In the genomic region with DNA sequence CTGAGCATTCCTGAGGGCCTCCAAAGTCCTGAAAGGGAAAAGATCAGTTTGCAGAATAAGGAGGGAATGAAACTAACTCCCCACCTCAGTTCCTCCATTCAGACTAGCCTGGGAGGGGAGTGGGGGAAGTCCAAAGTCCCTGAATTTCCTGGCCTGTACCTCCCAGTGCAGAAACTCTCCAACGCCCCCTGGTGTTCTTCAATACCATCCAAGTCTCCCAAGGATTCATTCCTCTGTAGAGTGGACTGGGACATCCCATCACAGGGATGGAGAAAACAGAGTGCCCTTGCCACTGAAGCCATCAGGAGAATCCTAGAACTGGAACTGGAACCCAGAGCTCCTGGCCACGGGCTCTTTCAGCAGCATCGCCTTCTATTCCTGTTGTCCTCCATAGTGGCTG, we compare ENCODE assay signal across 8 cellular contexts. TPM values are rescaled to one million over a fixed set of nuclear protein-coding genes. Genes with fewer than 3 reads are reported as not detected.
A peak's percentile ranks its signal among the peaks of the same experiment; 100 is the strongest.
DNase-seq lines count a peak whose midpoint lies in the region; ATAC-seq, FAIRE-seq and TF ChIP-seq lines count a peak whose summit lies in the region.

No MANE protein-coding gene starts in this region.

- no peak overlapping the region for H3K56ac ChIP-seq in H1 (replicated peaks; ENCODE audit: insufficient read length, low read depth, low read length)

- no peak overlapping the region for H3K14ac ChIP-seq in H1 (ENCODE audit: insufficient read length)

- no peaks in the 10 kb centered on the region for H3K36me3 Mint-ChIP-seq in activated T-helper 17 cell treated with anti-CD3 and anti-CD28 coated beads, Interleukin-2, amount 50 U/mL, for 72 hours (ENCODE audit: low read depth)

- CTCF ChIA-PET in H1 (lab: Charles Lee; ENCODE audit: partially characterized antibody) = interaction anchor here (0.6 to 40.6 kb wide), 46 partner anchors 10 to 347 kb away, joined by 3 to 958 read pairs (median 4); partner anchors contain the start of gene TYSND1

- no peak overlapping the region for H3K4me2 ChIP-seq in H1 (ENCODE audit: insufficient read depth in 1 of 2, low read depth in 2 of 2, low read length in 2 of 2)

- H2BK20ac ChIP-seq in H1 (ENCODE audit: low read length) = no peak overlapping the region

- no peak overlapping the region for H4K5ac ChIP-seq in H1 (ENCODE audit: insufficient read length, low read depth, low read length)

- no peak overlapping the region for H3K27ac ChIP-seq in H1 (ENCODE audit: low read depth, low read length)

- DNase-seq in Right ventricle myocardium inferior (ENCODE audit: missing footprints) (no peak), cardiac septum (ENCODE audit: low spot score) (no peak), NT2/D1 (ENCODE audit: low read depth, low spot score) (peak; percentile 69), H1 (ENCODE audit: low read depth in 1 of 2, low spot score in 2 of 2) (peak in 1 of 2 experiments; percentile 74), mucosa of descending colon (peak in 1 of 3 donors; percentile 71), GOT3 (lab: John Stamatoyannopoulos, UW) (no peak), NCI-H774 (lab: John Stamatoyannopoulos, UW) (no peak)

- no peak for TF ChIP-seq EP300 in H1 (IDR thresholded peaks at IDR 0.05; ENCODE audit: borderline replicate concordance in 1 of 2, low read depth in 2 of 2, low read length in 2 of 2)

- H3K27me3 ChIP-seq in NT2/D1 (ENCODE audit: insufficient read depth, insufficient read length) (peaks cover 17% of the 10 kb centered on the region), H1 (replicated peaks in 1 of 4; ENCODE audit: control insufficient read depth in 3 of 4, extremely low read depth in 1 of 4, insufficient read depth in 3 of 4, low read length in 3 of 4) (peaks cover 10 to 34% (median 24%) of the 10 kb centered on the region in 4 experiments; a peak in 6 of 7 replicates)

- H3K27me3 Mint-ChIP-seq in activated T-helper 17 cell treated with anti-CD3 and anti-CD28 coated beads, Interleukin-2, amount 50 U/mL, for 72 hours = peaks cover 64% of the 10 kb centered on the region

- WGBS in H1 (ENCODE audit: extremely low coverage in 1 of 2, insufficient coverage in 1 of 2, insufficient read length in 1 of 2, insufficient replicate concordance in 2 of 2, low coverage in 1 of 2, low lambda C conversion rate in 2 of 2, missing lambda C conversion rate in 1 of 2), 2 experiments = 24% methylated on average over 3 of the region's 3 CpGs; no CpG with 5 or more reads in 1 of the 2 experiments

- POLR2A ChIA-PET in H1 (lab: Charles Lee; ENCODE audit: partially characterized antibody) = interaction anchor here (0.6 to 1.9 kb wide), 2 partner anchors 10 to 259 kb away, joined by 3 to 6 read pairs; no protein-coding TSS in a partner anchor

- FAIRE-seq in H1 (lab: Jason Lieb, UNC) = peak; percentile 68

- H3K79me1 ChIP-seq in H1 (ENCODE audit: low read depth, low read length) = no peaks in the 10 kb centered on the region

- H3K23ac ChIP-seq in H1 (ENCODE audit: insufficient read length) = no peak overlapping the region

- H3K27ac Mint-ChIP-seq in activated T-helper 17 cell treated with anti-CD3 and anti-CD28 coated beads, Interleukin-2, amount 50 U/mL, for 72 hours = no peak overlapping the region

- no peak overlapping the region for H3K4me3 Mint-ChIP-seq in activated T-helper 17 cell treated with anti-CD3 and anti-CD28 coated beads, Interleukin-2, amount 50 U/mL, for 72 hours

- no peak overlapping the region for H2AK5ac ChIP-seq in H1 (ENCODE audit: low read depth, low read length)

- no peak overlapping the region for H2AFZ ChIP-seq in H1 (ENCODE audit: low read length)

- H3K9ac ChIP-seq in NT2/D1 (ENCODE audit: insufficient read length, low read depth) = peak overlapping the region; percentile 38
- H3K9ac ChIP-seq in H1 (replicated peaks in 1 of 4; ENCODE audit: extremely low read depth in 1 of 4, low read depth in 3 of 4, low read length in 3 of 4) = no peak overlapping the region

- H3K4me1 Mint-ChIP-seq in activated T-helper 17 cell treated with anti-CD3 and anti-CD28 coated beads, Interleukin-2, amount 50 U/mL, for 72 hours = no peaks in the 10 kb centered on the region

- H3K23me2 ChIP-seq in H1 (ENCODE audit: low read depth, low read length) = peaks cover 15% of the 10 kb centered on the region

- H4K8ac ChIP-seq in H1 (ENCODE audit: extremely low read depth, insufficient read depth, low read length) = no peak overlapping the region

- no peak overlapping the region for H2BK15ac ChIP-seq in H1 (ENCODE audit: low read length)

- peaks cover 14% of the 10 kb centered on the region for H3K9me3 ChIP-seq in NT2/D1 (ENCODE audit: insufficient read depth, low read length)
- peaks cover 4 to 9% of the 10 kb centered on the region in 2 experiments; a peak in 2 of 4 replicates for H3K9me3 ChIP-seq in H1 (ENCODE audit: insufficient read depth in 2 of 2, low read depth in 1 of 2, low read length in 1 of 2)
- H3K9me3 ChIP-seq in mucosa of descending colon = no peaks in the 10 kb centered on the region

- no peak for TF ChIP-seq POLR2A in H1 (IDR thresholded peaks at IDR 0.05; ENCODE audit: control extremely low read depth in 1 of 2, low read depth in 2 of 2, low read length in 2 of 2)

- no peaks in the 10 kb centered on the region for H3K4me1 ChIP-seq in NT2/D1 (ENCODE audit: insufficient read depth, insufficient read length)
- peaks cover 0 to 8% (median 4%) of the 10 kb centered on the region in 4 experiments; a peak in 4 of 7 replicates for H3K4me1 ChIP-seq in H1 (replicated peaks in 1 of 4; ENCODE audit: control insufficient read depth in 3 of 4, insufficient read depth in 4 of 4, low read length in 3 of 4)
- H3K4me1 ChIP-seq in mucosa of descending colon (ENCODE audit: low read depth) = peaks cover 18% of the 10 kb centered on the region

- no peak overlapping the region for H4K91ac ChIP-seq in H1 (replicated peaks; ENCODE audit: insufficient read length, low read length)

- H3K9me3 Mint-ChIP-seq in activated T-helper 17 cell treated with anti-CD3 and anti-CD28 coated beads, Interleukin-2, amount 50 U/mL, for 72 hours = peaks cover 7% of the 10 kb centered on the region

- no peak overlapping the region for H2BK120ac ChIP-seq in H1 (replicated peaks; ENCODE audit: low read depth, low read length)

- TF ChIP-seq RAD21 in H1 (IDR thresholded peaks at IDR 0.05 in 1 of 2, conservative IDR thresholded peaks at IDR 0.05 in 1 of 2; ENCODE audit: low read depth in 2 of 2, low read length in 2 of 2) = peak; percentile 61 to 74

- H3K4me3 ChIP-seq in NT2/D1 (ENCODE audit: insufficient read length, low read depth) (no peak overlapping the region), H1 (ENCODE audit: extremely low read depth in 1 of 4, insufficient read depth in 2 of 4, low read depth in 3 of 4, low read length in 4 of 4) (no peak overlapping the region), mucosa of descending colon (no peak overlapping the region)

- no peak overlapping the region for H2BK5ac ChIP-seq in H1 (ENCODE audit: low read depth, low read length)

- no peaks in the 10 kb centered on the region for H3K79me2 ChIP-seq in H1 (ENCODE audit: control insufficient read depth in 1 of 2, insufficient read depth in 2 of 2, low read length in 2 of 2)

- ATAC-seq in Right ventricle myocardium inferior = peak; percentile 53
- ATAC-seq in mucosa of descending colon = peak; percentile 68
- no peak for ATAC-seq in activated T-helper 17 cell treated with anti-CD3 and anti-CD28 coated beads, Interleukin-2, amount 50 U/mL, for 72 hours (replicated peaks)

- TF ChIP-seq CTCF in H1 (IDR thresholded peaks at IDR 0.05; ENCODE audit: control extremely low read depth in 1 of 3, insufficient read depth in 1 of 3, low read depth in 1 of 3, low read length in 3 of 3) (peak; percentile 48 to 90 (median 76)), mucosa of descending colon (IDR thresholded peaks at IDR 0.05) (peak; percentile 28)

- H4K20me1 ChIP-seq in H1 (replicated peaks in 1 of 2; ENCODE audit: control insufficient read depth in 1 of 2, insufficient read depth in 2 of 2, low read length in 2 of 2) = peaks cover 0 to 8% of the 10 kb centered on the region in 2 experiments

- intact Hi-C loops in Right ventricle myocardium inferior (cut with DNase I) (loop anchor here (2.0 to 5.0 kb wide), 4 partner anchors 67 to 158 kb away; no protein-coding TSS in a partner anchor), cardiac septum (cut with DNase I) (loop anchor here (1.0 to 5.0 kb wide), 3 partner anchors 65 to 112 kb away; no protein-coding TSS in a partner anchor), mucosa of descending colon (cut with DNase I, micrococcal nuclease) (loop anchor here in 1 of 2 donors (5.0 kb wide), 1 partner anchor 112 kb away; no protein-coding TSS in a partner anchor)

- no peak overlapping the region for H3K18ac ChIP-seq in H1 (ENCODE audit: extremely low read depth, low read length)

- H3K4ac ChIP-seq in H1 (replicated peaks; ENCODE audit: insufficient read length, low read depth, low read length) = no peak overlapping the region

- H3K36me3 ChIP-seq in NT2/D1 (ENCODE audit: insufficient read depth, insufficient read length, low read length) = no peaks in the 10 kb centered on the region
- H3K36me3 ChIP-seq in H1 (ENCODE audit: control insufficient read depth in 2 of 4, insufficient read depth in 4 of 4, low read length in 3 of 4) = no peaks in the 10 kb centered on the region
- no peaks in the 10 kb centered on the region for H3K36me3 ChIP-seq in mucosa of descending colon (ENCODE audit: low read depth)

- H2BK12ac ChIP-seq in H1 (ENCODE audit: low read depth, low read length) = no peak overlapping the region

TF ChIP-seq in H1, 55 proteins besides CTCF, POLR2A, EP300 and RAD21:
- TF ChIP-seq SP1 (IDR thresholded peaks at IDR 0.05; ENCODE audit: low read depth, low read length) (0 out of 2 replicates have a peak, but pooled peaks have one; percentile 12), YY1 (IDR thresholded peaks at IDR 0.05; ENCODE audit: low read depth, low read length) (no peak)

RNA-seq across cellular contexts. Expression of gene COL13A1, which starts 1.6 kb away (rescaled TPM):
- total RNA-seq in Right ventricle myocardium inferior = 1.0 TPM
- total RNA-seq in cardiac septum = 9.5 TPM
- total RNA-seq in H1 (2021; fragmentation: NEBNext Ultra II Directional; extraction: Animal tissue kit (Norgen Biotek cat#: 25700)) = 4.5 and 5.2 TPM in 2 replicates
- polyA plus RNA-seq in H1 (2011; rRNA removed) = 2.6 and 3.7 TPM in 2 replicates
- 6.7 TPM for polyA plus RNA-seq in H1 (2011; cell fraction: cytosol; rRNA removed)
- 13.5 TPM for polyA plus RNA-seq in H1 (2011; cell fraction: nucleus; rRNA removed)
- 3.5 to 4.3 TPM (median 3.7 TPM) in 4 replicates for polyA plus RNA-seq in H1 (2012, experiment 1 of 2)
- 1.0 TPM for polyA plus RNA-seq in H1 (2012, experiment 2 of 2)
- 7.6 TPM for polyA plus RNA-seq in H1 (2013, experiment 1 of 2)
- 6.3 TPM for polyA plus RNA-seq in H1 (2013, experiment 2 of 2)
- polyA minus RNA-seq in H1 (2011; rRNA and poly(A)+ RNA removed) = 1.7 and 4.2 TPM in 2 replicates
- polyA minus RNA-seq in H1 (2011; cell fraction: cytosol; rRNA and poly(A)+ RNA removed) = 0.95 TPM
- polyA minus RNA-seq in H1 (2011; cell fraction: nucleus; rRNA and poly(A)+ RNA removed) = 11.5 TPM
- 1 to 10 TPM; 1.0 to 2.3 (median 1.0) TPM for total RNA-seq in mucosa of descending colon
- not detected for total RNA-seq in activated T-helper 17 cell treated with anti-CD3 and anti-CD28 coated beads, Interleukin-2, amount 50 U/mL, for 72 hours
